In genomic region chr3:32420138-32420981, GRCh38 we compare ENCODE assay signal across 8 cellular contexts. TPM values are rescaled to one million over a fixed set of nuclear protein-coding genes. Genes with fewer than 3 reads are reported as not detected.
DNase-seq lines count a peak whose midpoint lies in the region; ATAC-seq, FAIRE-seq and TF ChIP-seq lines count a peak whose summit lies in the region.

No MANE protein-coding gene starts in this region.

- H3K9ac ChIP-seq in PC-3 (ENCODE audit: low read length), result peak overlapping the region; percentile 87
- peak overlapping the region; percentile 24 to 52 for H3K9ac ChIP-seq in colonic mucosa (ENCODE audit: low read depth in 2 of 2, low read length in 2 of 2)

- DNase-seq in ACHN (peak; percentile 55), GM18507 (ENCODE audit: extremely low spot score, insufficient read length, low read depth) (no peak), PC-3 (peak; percentile 99), colonic mucosa (peak; percentile 44), myocyte (ENCODE audit: low read depth) (peak; percentile 51), DMS79 (lab: John Stamatoyannopoulos, UW) (no peak), NCI-H1694 (lab: John Stamatoyannopoulos, UW) (no peak)

- peak overlapping the region; percentile 23 for H2AFZ ChIP-seq in PC-3 (ENCODE audit: low read length)

- H3K9me3 ChIP-seq in PC-3 (ENCODE audit: low read length), result no peaks in the 10 kb centered on the region
- H3K9me3 ChIP-seq in colonic mucosa, result no peaks in the 10 kb centered on the region

- TSS peak; percentile 83 for BruUV-seq in PC-3 (replicated peaks; lab: Mats Ljungman, UMichigan)

- peak overlapping the region; percentile 85 for H3K4me2 ChIP-seq in PC-3 (ENCODE audit: low read length)

- POLR2A ChIA-PET in PC-3 (lab: Charles Lee; ENCODE audit: unreplicated experiment), result interaction anchor here (0.6 kb wide), 1 partner anchor 82 kb away, joined by 4 read pairs; no protein-coding TSS in a partner anchor

- H3K27ac ChIP-seq in PC-3 (ENCODE audit: low read length), result peak overlapping the region; percentile 99
- peak overlapping the region; percentile 31 for H3K27ac ChIP-seq in colonic mucosa

- CTCF ChIA-PET in PC-3 (lab: Charles Lee), result interaction anchor here (0.7 to 1.0 kb wide), 2 partner anchors 47 to 92 kb away, joined by 3 to 4 read pairs; no protein-coding TSS in a partner anchor

- peak; percentile 65 for FAIRE-seq in GM18507 (lab: Jason Lieb, UNC)

- ATAC-seq in HG02885 (IDR thresholded peaks at IDR 0.05; ENCODE audit: poor library complexity, unreplicated experiment), result peak; percentile 79
- peak; percentile 68 for ATAC-seq in PC-3

- in situ Hi-C loops in ACHN (cut with HindIII; ENCODE audit: low pct_ligation_motif_present, low pct_unique_long_range_greater_than_20kb, low sequenced_read_pairs), result no loop called here

- H3F3A ChIP-seq in PC-3 (ENCODE audit: low read length, unreplicated experiment), result peaks cover 28% of the 10 kb centered on the region

- no peaks in the 10 kb centered on the region for H4K20me1 ChIP-seq in PC-3 (ENCODE audit: low read length)

- H3K36me3 ChIP-seq in PC-3 (ENCODE audit: low read depth, low read length) (peaks cover 5% of the 10 kb centered on the region; the same call in 1 of the 2 replicates), colonic mucosa (no peaks in the 10 kb centered on the region)

- TF ChIP-seq CTCF in PC-3 (conservative IDR thresholded peaks at IDR 0.05; ENCODE audit: low read depth, low read length) (peak; percentile 47; the same call in 1 of the 2 replicates), colonic mucosa (IDR thresholded peaks at IDR 0.05) (no peak)

- H3K4me1 ChIP-seq in PC-3 (ENCODE audit: insufficient read depth, low read length) (peaks cover 62% of the 10 kb centered on the region), colonic mucosa (peaks cover 20% of the 10 kb centered on the region)

- H3K79me2 ChIP-seq in PC-3 (ENCODE audit: low read length), result peaks cover 89% of the 10 kb centered on the region

- intact Hi-C loops in PC-3 (cut with micrococcal nuclease) (no loop called here), colonic mucosa (cut with DNase I) (no loop called here)

- no peaks in the 10 kb centered on the region for H3K27me3 ChIP-seq in PC-3 (ENCODE audit: low read length)
- no peaks in the 10 kb centered on the region for H3K27me3 ChIP-seq in colonic mucosa

- H3K4me3 ChIP-seq in PC-3 (ENCODE audit: low read length) (peak overlapping the region; percentile 53), colonic mucosa (no peak overlapping the region)

- no peaks in the 10 kb centered on the region for H3K9me2 ChIP-seq in PC-3 (replicated peaks; ENCODE audit: low read length)

RNA-seq across cellular contexts. Expression of gene CMTM7, which starts 28.7 kb away (rescaled TPM):
- total RNA-seq in PC-3 (2014; rRNA removed) (37.1 and 71.0 TPM in 2 replicates), colonic mucosa (1 to 10 TPM; 5.8 to 5.9 TPM), myocyte (10.2 and 15.2 TPM in 2 replicates)
- 6.1 TPM for polyA plus RNA-seq in myocyte (2012)

Comparison
In these comparisons a context has a peak if more than half of its experiments do, and no peak if none do; other contexts are left out.
1. DNase-seq: peak in ACHN (single experiment), PC-3 (single experiment), colonic mucosa (single experiment) and myocyte (single experiment); none in GM18507 (single experiment), DMS79 (single experiment) and NCI-H1694 (single experiment).